In genomic region chr17:30558313-30559195, GRCh38 we compare ENCODE assay signal across 1 cellular context.
TF ChIP-seq lines count a peak whose summit lies in the region.

No MANE protein-coding gene starts in this region.

TF ChIP-seq in IMR-90, 13 proteins besides CTCF, POLR2A, EP300 and RAD21:
- TF ChIP-seq RCOR1 (IDR thresholded peaks at IDR 0.05; ENCODE audit: insufficient replicate concordance, low read length) (no peak), MXI1 (IDR thresholded peaks at IDR 0.05; ENCODE audit: borderline replicate concordance, low read depth, low read length) (no peak), CEBPB (IDR thresholded peaks at IDR 0.05; ENCODE audit: low read depth, low read length) (no peak), BHLHE40 (IDR thresholded peaks at IDR 0.05; ENCODE audit: low read depth, low read length) (no peak), NFE2L2 (IDR thresholded peaks at IDR 0.05; ENCODE audit: low read depth, low read length) (no peak), ELK1 (IDR thresholded peaks at IDR 0.05; ENCODE audit: borderline replicate concordance, low read depth, low read length) (no peak), SMC3 (IDR thresholded peaks at IDR 0.05; ENCODE audit: low read depth, low read length) (no peak), MAZ (IDR thresholded peaks at IDR 0.05; ENCODE audit: borderline replicate concordance, low read depth, low read length) (no peak), MAFK (IDR thresholded peaks at IDR 0.05; ENCODE audit: low read depth, low read length) (no peak), USF2 (IDR thresholded peaks at IDR 0.05; ENCODE audit: low read depth, low read length) (no peak), CHD1 (IDR thresholded peaks at IDR 0.05; ENCODE audit: low read depth, low read length) (no peak), RFX5 (IDR thresholded peaks at IDR 0.05; ENCODE audit: low read depth, low read length) (no peak), FOS (IDR thresholded peaks at IDR 0.05; ENCODE audit: low read depth, low read length) (no peak)
